8 cellular contexts compared by ENCODE assay signal in the genomic region with DNA sequence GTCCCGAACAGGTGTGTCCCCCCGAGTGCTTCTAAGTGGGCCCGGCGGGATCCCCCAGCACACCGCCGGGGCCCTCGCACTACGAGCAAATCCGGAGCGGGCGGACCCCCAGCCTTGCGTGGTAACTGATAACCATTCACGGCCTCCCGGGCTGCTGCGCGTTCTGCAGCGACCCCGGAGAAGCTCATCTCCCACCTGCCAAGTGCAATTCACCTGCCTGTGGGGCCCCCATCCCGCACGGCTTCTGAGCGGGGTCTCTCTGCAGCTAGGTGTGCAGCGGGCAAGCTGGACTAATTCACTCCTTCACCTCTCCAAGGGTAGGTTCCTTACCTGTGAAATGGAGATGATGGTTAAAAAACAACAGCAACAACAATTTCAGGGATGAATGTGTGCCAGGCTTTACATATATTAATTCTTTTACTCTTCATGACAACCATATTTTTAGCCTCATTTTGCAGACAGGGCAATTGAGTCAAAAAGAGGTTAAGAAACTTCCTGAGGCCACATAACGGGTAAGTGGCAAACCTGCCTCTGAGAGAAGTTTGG. TPM values are rescaled to one million over a fixed set of nuclear protein-coding genes. Genes with fewer than 3 reads are reported as not detected.
DNase-seq lines count a peak whose midpoint lies in the region; ATAC-seq and TF ChIP-seq lines count a peak whose summit lies in the region.

No MANE protein-coding gene starts in this region.

- H3K27me3 Mint-ChIP-seq in MCF 10A (ENCODE audit: insufficient read depth, unreplicated experiment) = peaks cover 21% of the 10 kb centered on the region
- peaks cover 23 to 60% (median 46%) of the 10 kb centered on the region in 5 donors for H3K27me3 Mint-ChIP-seq in naive thymus-derived CD8-positive, alpha-beta T cell

- no peaks in the 10 kb centered on the region for H3K36me3 Mint-ChIP-seq in MCF 10A (ENCODE audit: insufficient read depth, unreplicated experiment)
- no peaks in the 10 kb centered on the region for H3K36me3 Mint-ChIP-seq in naive thymus-derived CD8-positive, alpha-beta T cell

- POLR2A ChIA-PET in MCF 10A (lab: Yijun Ruan, JAX) = no interaction called here
- POLR2A ChIA-PET in naive thymus-derived CD8-positive, alpha-beta T cell (lab: Charles Lee) = no interaction called here

- no peak overlapping the region for H3K27ac Mint-ChIP-seq in MCF 10A (ENCODE audit: low read depth, unreplicated experiment)
- H3K27ac Mint-ChIP-seq in naive thymus-derived CD8-positive, alpha-beta T cell = no peak overlapping the region

- H3K27me3 ChIP-seq in HUES48 (ENCODE audit: control insufficient read depth, insufficient read depth, low read length) = no peaks in the 10 kb centered on the region

- no TSS peak for BruUV-seq in MCF 10A (replicated peaks; lab: Mats Ljungman, UMichigan)

- ATAC-seq in GM19438 (IDR thresholded peaks at IDR 0.05; ENCODE audit: low read depth, unreplicated experiment) (peak; percentile 6), HG02970 (IDR thresholded peaks at IDR 0.05; ENCODE audit: low FRiP score, unreplicated experiment) (no peak)
- ATAC-seq in naive thymus-derived CD8-positive, alpha-beta T cell = peak; percentile 17 to 32

- H3K27ac ChIP-seq in HUES48 (ENCODE audit: low read depth, low read length) = peak overlapping the region; percentile 96

- peak overlapping the region; percentile 82 for H3K9ac ChIP-seq in HUES48 (ENCODE audit: low read depth, low read length)

- DNase-seq in MCF 10A (ENCODE audit: unreplicated experiment) (no peak), NCI-H2029 (lab: John Stamatoyannopoulos, UW) (no peak), foreskin melanocyte (no peak), islet precursor cell (no peak)
- DNase-seq in naive thymus-derived CD8-positive, alpha-beta T cell = peak in 2 of 10 donors; percentile 10 to 20

- CTCF ChIA-PET in MCF 10A (lab: Yijun Ruan, JAX) = interaction anchor here (1.9 kb wide), 1 partner anchor 97 kb away, joined by 5 read pairs; no protein-coding TSS in a partner anchor

- peaks cover 35% of the 10 kb centered on the region for H3K4me1 ChIP-seq in HUES48 (ENCODE audit: control insufficient read depth, insufficient read depth, low read length)

- no peaks in the 10 kb centered on the region for H3K9me3 Mint-ChIP-seq in MCF 10A (ENCODE audit: unreplicated experiment)
- no peaks in the 10 kb centered on the region for H3K9me3 Mint-ChIP-seq in naive thymus-derived CD8-positive, alpha-beta T cell

- peak overlapping the region; percentile 73 for H3K4me3 ChIP-seq in HUES48 (ENCODE audit: low read depth, low read length)

- H3K4me3 Mint-ChIP-seq in MCF 10A (ENCODE audit: unreplicated experiment) = peak overlapping the region; percentile 67
- H3K4me3 Mint-ChIP-seq in naive thymus-derived CD8-positive, alpha-beta T cell = peak overlapping the region; percentile 58 to 84 (median 81)

- peaks cover 39% of the 10 kb centered on the region for H3K36me3 ChIP-seq in HUES48 (ENCODE audit: control insufficient read depth, insufficient read depth, low read length)

- H3K9me3 ChIP-seq in HUES48 (ENCODE audit: control insufficient read depth, insufficient read depth, low read length) = no peaks in the 10 kb centered on the region

- no peaks in the 10 kb centered on the region for H3K4me1 Mint-ChIP-seq in MCF 10A (ENCODE audit: insufficient read depth, unreplicated experiment)
- peaks cover 6 to 21% (median 19%) of the 10 kb centered on the region in 4 donors for H3K4me1 Mint-ChIP-seq in naive thymus-derived CD8-positive, alpha-beta T cell

- TF ChIP-seq CTCF in MCF 10A (IDR thresholded peaks at IDR 0.05; ENCODE audit: unreplicated experiment) = no peak

- intact Hi-C loops in MCF 10A (cut with micrococcal nuclease) = no loop called here

RNA-seq across cellular contexts. Expression of gene PODXL, which starts 0.6 kb away (rescaled TPM):
- total RNA-seq in MCF 10A (2022) = 1.6 and 1.7 TPM in 2 replicates
- total RNA-seq in naive thymus-derived CD8-positive, alpha-beta T cell = under 1 TPM; 0.27 to 0.57 TPM
- polyA plus RNA-seq in naive thymus-derived CD8-positive, alpha-beta T cell = under 1 TPM; 0.08 to 0.10 (median 0.09) TPM
